In the genomic region with DNA sequence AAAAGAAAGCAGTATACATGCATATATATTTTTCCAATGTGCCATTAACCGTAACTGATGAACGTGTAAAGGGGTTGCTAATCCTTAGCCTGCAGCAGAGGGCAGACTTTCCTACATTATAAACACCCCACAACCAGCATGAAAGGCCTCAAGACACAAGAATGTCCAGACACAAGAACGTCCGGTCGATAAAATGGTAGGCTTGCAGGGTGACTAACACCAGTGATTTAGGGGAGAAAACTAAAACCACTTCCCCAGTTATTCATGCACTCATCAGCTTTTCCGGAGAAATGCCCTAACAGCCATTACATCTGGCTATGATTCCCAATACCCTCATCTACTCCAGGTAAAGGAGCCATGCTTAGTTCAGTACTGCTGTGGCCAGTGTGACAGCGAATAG, we compare ENCODE assay signal across 8 cellular contexts. TPM values are rescaled to one million over a fixed set of nuclear protein-coding genes. Genes with fewer than 3 reads are reported as not detected.
DNase-seq lines count a peak whose midpoint lies in the region; ATAC-seq, FAIRE-seq and TF ChIP-seq lines count a peak whose summit lies in the region.

No MANE protein-coding gene starts in this region.

- ATAC-seq in upper lobe of right lung (peak; percentile 59), HG03439 (IDR thresholded peaks at IDR 0.05; ENCODE audit: unreplicated experiment) (no peak), GM19397 (IDR thresholded peaks at IDR 0.05; ENCODE audit: unreplicated experiment) (no peak)

- TF ChIP-seq POLR2A in adrenal gland (IDR thresholded peaks at IDR 0.05) = no peak

- CTCF ChIA-PET in BJ (lab: Yijun Ruan, JAX) = interaction anchor here (0.8 to 1.6 kb wide), 21 partner anchors 9 to 851 kb away, joined by 3 to 9 read pairs (median 4); no protein-coding TSS in a partner anchor

- peaks cover 3% of the 10 kb centered on the region for H3K4me1 ChIP-seq in Loucy (ENCODE audit: insufficient read depth, low read length, poor library complexity, severe bottlenecking)
- H3K4me1 ChIP-seq in adrenal gland (replicated peaks in 1 of 2) = peaks cover 7% of the 10 kb centered on the region in 2 donors
- no peaks in the 10 kb centered on the region for H3K4me1 ChIP-seq in upper lobe of right lung

- no peak overlapping the region for H3K4me2 ChIP-seq in Loucy (ENCODE audit: low read depth, low read length, poor library complexity, severe bottlenecking)

- no peaks in the 10 kb centered on the region for H3F3A ChIP-seq in Loucy (ENCODE audit: low read depth)

- no peak overlapping the region for H3K9ac ChIP-seq in Loucy (ENCODE audit: low read depth, low read length, poor library complexity, severe bottlenecking)

- no peak overlapping the region for H2AFZ ChIP-seq in Loucy (ENCODE audit: low read length)

- H3K9me2 ChIP-seq in Loucy (replicated peaks; ENCODE audit: low read depth, low read length) = no peaks in the 10 kb centered on the region

- POLR2A ChIA-PET in BJ (lab: Charles Lee) = interaction anchor here (0.6 to 0.7 kb wide), 2 partner anchors 126 to 494 kb away, joined by 3 to 7 read pairs; no protein-coding TSS in a partner anchor

- intact Hi-C loops in adrenal gland (cut with DNase I) (loop anchor here in 1 of 2 donors (5.0 kb wide), 1 partner anchor 312 kb away; no protein-coding TSS in a partner anchor), upper lobe of right lung (cut with DNase I) (no loop called here)

- no peak overlapping the region for H3K27ac ChIP-seq in adrenal gland
- H3K27ac ChIP-seq in upper lobe of right lung = no peak overlapping the region

- WGBS in adrenal gland, 4 donors = 20 to 32% (median 30%) methylated on average over 7 of the region's 7 CpGs

- TF ChIP-seq CTCF in BJ (IDR thresholded peaks at IDR 0.05; ENCODE audit: insufficient read depth, low read depth, low read length) = peak; percentile 73
- peak; percentile 58 for TF ChIP-seq CTCF in Loucy (conservative IDR thresholded peaks at IDR 0.05; ENCODE audit: low read length)
- peak; percentile 29 to 79 (median 69) for TF ChIP-seq CTCF in adrenal gland (IDR thresholded peaks at IDR 0.05)
- TF ChIP-seq CTCF in upper lobe of right lung (IDR thresholded peaks at IDR 0.05) = peak; percentile 48

- no peaks in the 10 kb centered on the region for H3K79me2 ChIP-seq in Loucy (ENCODE audit: insufficient read depth, low read length)

- no peaks in the 10 kb centered on the region for H3K9me3 ChIP-seq in Loucy (ENCODE audit: insufficient read depth, low read depth, low read length)
- H3K9me3 ChIP-seq in adrenal gland (replicated peaks in 1 of 3) = no peaks in the 10 kb centered on the region
- H3K9me3 ChIP-seq in upper lobe of right lung = no peaks in the 10 kb centered on the region

- H3K27me3 ChIP-seq in BJ (ENCODE audit: control insufficient read depth, insufficient read depth, low read length) (no peaks in the 10 kb centered on the region), Loucy (ENCODE audit: insufficient read depth, low read length, poor library complexity, severe bottlenecking) (no peaks in the 10 kb centered on the region), adrenal gland (no peaks in the 10 kb centered on the region), upper lobe of right lung (no peaks in the 10 kb centered on the region)

- H3K36me3 ChIP-seq in BJ (ENCODE audit: control insufficient read depth, insufficient read depth, low read length) (no peaks in the 10 kb centered on the region), Loucy (ENCODE audit: insufficient read depth, low read length) (no peaks in the 10 kb centered on the region), adrenal gland (replicated peaks in 1 of 2) (no peaks in the 10 kb centered on the region), upper lobe of right lung (no peaks in the 10 kb centered on the region)

- DNase-seq in BJ (ENCODE audit: low read depth) = peak; percentile 88
- DNase-seq in adrenal gland = peak in 6 of 7 donors; percentile 37 to 78 (median 58)
- no peak for DNase-seq in upper lobe of right lung
- no peak for DNase-seq in GDM1 (lab: John Stamatoyannopoulos, UW)

- H4K20me1 ChIP-seq in Loucy (ENCODE audit: insufficient read depth, low read length, poor library complexity, severe bottlenecking) = no peaks in the 10 kb centered on the region

- FAIRE-seq in islet of Langerhans (lab: Jason Lieb, UNC) = peak; percentile 30

- no peak overlapping the region for H3K4me3 ChIP-seq in BJ (ENCODE audit: low read depth, low read length)
- H3K4me3 ChIP-seq in Loucy (ENCODE audit: low read length, poor library complexity, severe bottlenecking) = no peak overlapping the region
- no peak overlapping the region for H3K4me3 ChIP-seq in adrenal gland
- H3K4me3 ChIP-seq in upper lobe of right lung = no peak overlapping the region

RNA-seq across cellular contexts. Expression of a gene that starts 57.4 kb away (rescaled TPM):
- not detected in 2 replicates for polyA plus RNA-seq in BJ (2011; rRNA removed)
- polyA minus RNA-seq in BJ (2011; rRNA and poly(A)+ RNA removed) = not detected in 2 replicates
- total RNA-seq in adrenal gland = not detected
- polyA plus RNA-seq in adrenal gland = under 1 TPM in 1 of 3 donors, not detected in 2; 0.16 TPM
- not detected for total RNA-seq in upper lobe of right lung

Comparison
In these comparisons a context has a peak if more than half of its experiments do, and no peak if none do; other contexts are left out.
1. DNase-seq: peak in BJ (single experiment) and adrenal gland (6 of 7); none in upper lobe of right lung (single experiment) and GDM1 (single experiment).
2. Peak in every context shown above with its lines, with median percentiles within 50 percentile points of each other: CTCF ChIP-seq.